Comparison of ENCODE assay signal across 1 cellular context in genomic region chr3:178129109-178129508, GRCh38.
TF ChIP-seq lines count a peak whose summit lies in the region.

No MANE protein-coding gene starts in this region.

TF ChIP-seq in SK-N-SH, 30 proteins besides CTCF, POLR2A, EP300 and RAD21 (continued from another document):
- TF ChIP-seq, protein P1, sequence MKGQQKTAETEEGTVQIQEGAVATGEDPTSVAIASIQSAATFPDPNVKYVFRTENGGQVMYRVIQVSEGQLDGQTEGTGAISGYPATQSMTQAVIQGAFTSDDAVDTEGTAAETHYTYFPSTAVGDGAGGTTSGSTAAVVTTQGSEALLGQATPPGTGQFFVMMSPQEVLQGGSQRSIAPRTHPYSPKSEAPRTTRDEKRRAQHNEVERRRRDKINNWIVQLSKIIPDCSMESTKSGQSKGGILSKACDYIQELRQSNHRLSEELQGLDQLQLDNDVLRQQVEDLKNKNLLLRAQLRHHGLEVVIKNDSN (IDR thresholded peaks at IDR 0.05; ENCODE audit: borderline replicate concordance, low read depth) = no peak
- TF ChIP-seq JUND (IDR thresholded peaks at IDR 0.05) (no peak), RXRA (IDR thresholded peaks at IDR 0.05; ENCODE audit: borderline replicate concordance, low read depth) (no peak), SMC3 (IDR thresholded peaks at IDR 0.05; ENCODE audit: low read depth, low read length) (no peak), MEF2A (IDR thresholded peaks at IDR 0.05; ENCODE audit: borderline replicate concordance, low read depth) (no peak), NRF1 (IDR thresholded peaks at IDR 0.05; ENCODE audit: low read depth, low read length) (no peak), TEAD4 (IDR thresholded peaks at IDR 0.05; ENCODE audit: borderline replicate concordance, insufficient read depth) (no peak), GABPA (IDR thresholded peaks at IDR 0.05; ENCODE audit: low read depth) (no peak), MAX (IDR thresholded peaks at IDR 0.05; ENCODE audit: low read depth) (no peak), ELF1 (IDR thresholded peaks at IDR 0.05) (no peak), GATA2 (CRISPR knock-in tag; IDR thresholded peaks at IDR 0.05) (no peak)
- TF ChIP-seq, protein P2, sequence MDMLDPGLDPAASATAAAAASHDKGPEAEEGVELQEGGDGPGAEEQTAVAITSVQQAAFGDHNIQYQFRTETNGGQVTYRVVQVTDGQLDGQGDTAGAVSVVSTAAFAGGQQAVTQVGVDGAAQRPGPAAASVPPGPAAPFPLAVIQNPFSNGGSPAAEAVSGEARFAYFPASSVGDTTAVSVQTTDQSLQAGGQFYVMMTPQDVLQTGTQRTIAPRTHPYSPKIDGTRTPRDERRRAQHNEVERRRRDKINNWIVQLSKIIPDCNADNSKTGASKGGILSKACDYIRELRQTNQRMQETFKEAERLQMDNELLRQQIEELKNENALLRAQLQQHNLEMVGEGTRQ (IDR thresholded peaks at IDR 0.05; ENCODE audit: borderline replicate concordance, low read depth, low read length) = no peak
